Comparison of ENCODE assay signal across 8 cellular contexts in the genomic region with DNA sequence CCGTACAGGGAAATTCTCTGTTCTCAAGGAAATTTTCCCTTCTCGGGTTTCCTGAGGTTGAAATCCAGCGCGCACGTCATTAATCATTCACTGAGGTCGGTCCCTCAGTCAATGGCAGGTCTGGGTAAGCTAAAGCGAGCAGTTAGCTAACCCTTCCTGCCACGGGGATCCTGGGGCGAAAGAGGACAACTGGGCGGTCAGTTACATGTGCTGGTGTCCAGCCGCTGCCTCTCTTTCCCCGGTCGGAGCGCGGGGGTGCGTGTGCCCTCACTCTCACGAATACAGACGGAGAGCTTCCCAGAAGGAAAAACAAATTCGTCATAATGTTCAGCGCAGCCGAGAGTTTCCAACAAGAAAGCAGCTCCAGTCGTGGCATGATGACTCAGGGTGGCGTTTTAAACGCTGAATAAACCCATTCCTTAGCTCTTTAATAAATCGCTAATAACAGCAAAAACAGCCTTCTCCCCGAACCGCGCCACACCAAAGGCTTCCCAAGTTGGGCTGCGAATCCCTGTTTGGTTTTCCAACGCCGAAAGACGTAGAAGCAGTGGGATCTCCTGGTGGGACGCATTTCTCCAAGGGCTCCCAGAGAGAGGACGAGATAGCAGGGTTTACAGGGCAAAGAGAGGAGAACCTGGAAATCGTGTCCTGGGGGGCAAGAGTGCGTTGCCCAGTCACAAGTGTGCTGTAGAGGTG. TPM values are rescaled to one million over a fixed set of nuclear protein-coding genes. Genes with fewer than 3 reads are reported as not detected.
A peak's percentile ranks its signal among the peaks of the same experiment; 100 is the strongest.
DNase-seq lines count a peak whose midpoint lies in the region; ATAC-seq and TF ChIP-seq lines count a peak whose summit lies in the region.
"Had no signal": no experiment of that assay in that cellular context is flagged by ENCODE, and none has a peak within 500 bp of the region (broad histone marks: within the 10 kb centered on the region; RNA-seq: fewer than 3 reads in every experiment).

No MANE protein-coding gene starts in this region.

- no peaks in the 10 kb centered on the region for H3K9me2 ChIP-seq in Karpas-422 (replicated peaks; ENCODE audit: insufficient read depth, low read length)

- CTCF ChIA-PET in Panc1 (lab: Charles Lee), result no interaction called here

- DNase-seq in Panc1 (ENCODE audit: low read depth, low spot score) (no peak), epithelial cell of proximal tubule (ENCODE audit: low read depth) (peak; percentile 66), osteoblast (ENCODE audit: insufficient read length, low spot score, missing footprints) (peak; percentile 82), Karpas-422 (no peak)

- no TSS peak for BruUV-seq in Panc1 (replicated peaks; lab: Mats Ljungman, UMichigan)

- H2AFZ ChIP-seq in osteoblast (ENCODE audit: low read length) (peak overlapping the region; percentile 56), Karpas-422 (ENCODE audit: low read length) (no peak overlapping the region)

- POLR2A ChIA-PET in Panc1 (lab: Charles Lee), result no interaction called here

- H3K4me1 ChIP-seq in Panc1 (ENCODE audit: control insufficient read depth, insufficient read depth, low read length) (no peaks in the 10 kb centered on the region), osteoblast (ENCODE audit: insufficient read depth, low read length) (peaks cover 17% of the 10 kb centered on the region), Karpas-422 (ENCODE audit: low read length) (no peaks in the 10 kb centered on the region)

- H3K9ac ChIP-seq in Karpas-422 (ENCODE audit: low read length), result no peak overlapping the region

- H3K4me3 ChIP-seq in Panc1 (ENCODE audit: low read depth in 2 of 2, low read length in 2 of 2) (peak overlapping the region; percentile 53 to 80), epithelial cell of proximal tubule (ENCODE audit: low read depth, low read length) (peak overlapping the region; percentile 80), osteoblast (ENCODE audit: insufficient read depth, low read length) (peak overlapping the region; percentile 92), Karpas-422 (ENCODE audit: low read length) (no peak overlapping the region)

- H3K36me3 ChIP-seq in Panc1 (ENCODE audit: control insufficient read depth, insufficient read depth, low read length) (no peaks in the 10 kb centered on the region), osteoblast (ENCODE audit: insufficient read depth, low read length) (peaks cover 24% of the 10 kb centered on the region), Karpas-422 (ENCODE audit: insufficient read depth, low read length) (no peaks in the 10 kb centered on the region)

- H4K20me1 ChIP-seq in osteoblast (ENCODE audit: insufficient read depth, low read length), result peaks cover 40% of the 10 kb centered on the region
- no peaks in the 10 kb centered on the region for H4K20me1 ChIP-seq in Karpas-422 (ENCODE audit: insufficient read depth, low read depth, low read length)

- peaks cover 10% of the 10 kb centered on the region for H3K27me3 ChIP-seq in Panc1 (ENCODE audit: control insufficient read depth, insufficient read depth, low read length)
- H3K27me3 ChIP-seq in osteoblast (ENCODE audit: insufficient read depth, low read length), result no peaks in the 10 kb centered on the region
- H3K27me3 ChIP-seq in Karpas-422 (ENCODE audit: low read length), result no peaks in the 10 kb centered on the region

- peak; percentile 4 for ATAC-seq in GM19351 (IDR thresholded peaks at IDR 0.05; ENCODE audit: unreplicated experiment)
- ATAC-seq in Panc1, result peak; percentile 22
- ATAC-seq in GM19035 (IDR thresholded peaks at IDR 0.05; ENCODE audit: unreplicated experiment), result no peak
- ATAC-seq in GM18909 (IDR thresholded peaks at IDR 0.05; ENCODE audit: poor library complexity, unreplicated experiment), result no peak

- intact Hi-C loops in Panc1 (cut with micrococcal nuclease; ENCODE audit: unreplicated experiment), result no loop called here

- in situ Hi-C loops in Panc1 (cut with HindIII; ENCODE audit: low pct_unique_long_range_greater_than_20kb, low sequenced_read_pairs), result no loop called here

- no peaks in the 10 kb centered on the region for H3K9me3 ChIP-seq in Panc1 (ENCODE audit: control insufficient read depth, insufficient read depth, low read depth, low read length)
- H3K9me3 ChIP-seq in osteoblast (ENCODE audit: low read depth, low read length), result no peaks in the 10 kb centered on the region
- no peaks in the 10 kb centered on the region for H3K9me3 ChIP-seq in Karpas-422 (ENCODE audit: low read length)

- H3K79me2 ChIP-seq in osteoblast (ENCODE audit: insufficient read depth, low read length) (peaks cover 72% of the 10 kb centered on the region), Karpas-422 (ENCODE audit: low read length) (no peaks in the 10 kb centered on the region)

- H3K4me2 ChIP-seq in osteoblast (ENCODE audit: insufficient read depth, low read length) (peak overlapping the region; percentile 100), Karpas-422 (ENCODE audit: low read depth, low read length, poor library complexity, severe bottlenecking) (no peak overlapping the region)

- TF ChIP-seq CTCF in Panc1 (IDR thresholded peaks at IDR 0.05) (no peak), epithelial cell of proximal tubule (conservative IDR thresholded peaks at IDR 0.05; ENCODE audit: low read depth, low read length) (no peak), osteoblast (IDR thresholded peaks at IDR 0.05; ENCODE audit: extremely low read depth, low read depth, low read length) (no peak)

- H3K27ac ChIP-seq in Panc1 (ENCODE audit: low read length) (no peak overlapping the region), osteoblast (ENCODE audit: low read depth, low read length) (peak overlapping the region; percentile 100), Karpas-422 (ENCODE audit: low read length) (no peak overlapping the region)

RNA-seq across cellular contexts. Expression of a gene that starts 0.7 kb away (rescaled TPM):
- 1.3 TPM for total RNA-seq in Panc1 (2021; ENCODE audit: unreplicated experiment)
- 0.19 TPM for polyA plus RNA-seq in Panc1 (2012; ENCODE audit: insufficient read length)
- 2.3 and 5.8 TPM in 2 replicates for total RNA-seq in epithelial cell of proximal tubule
- 7.7 and 10.5 TPM in 2 replicates for total RNA-seq in osteoblast
- total RNA-seq in Karpas-422 (2014; rRNA removed; shearing (Covaris generic); ENCODE audit: low replicate concordance), result not detected in 2 replicates
- total RNA-seq: T-helper 2 cell treated with Interferon-gamma antibody and Interleukin-4, amounts not matched to agents 100 ng/mL and 5 ng/mL, for 36 hours had no signal

Comparison
In these comparisons a context has a peak if more than half of its experiments do, and no peak if none do; other contexts are left out.
1. ATAC-seq: peak in GM19351 (single experiment) and Panc1 (single experiment); none in GM19035 (single experiment) and GM18909 (single experiment).
2. DNase-seq: peak in epithelial cell of proximal tubule (single experiment) and osteoblast (single experiment); none in Panc1 (single experiment) and Karpas-422 (single experiment).